In genomic region chr1:221234821-221235220, GRCh38 we compare ENCODE assay signal across 29 cellular contexts.
DNase-seq lines count a peak whose midpoint lies in the region; ATAC-seq, FAIRE-seq and TF ChIP-seq lines count a peak whose summit lies in the region.
"Had no signal": no experiment of that assay in that cellular context is flagged by ENCODE, and none has a peak within 500 bp of the region (broad histone marks: within the 10 kb centered on the region; RNA-seq: fewer than 3 reads in every experiment).

No MANE protein-coding gene starts in this region.

- TF ChIP-seq POLR2A in transverse colon (IDR thresholded peaks at IDR 0.05), result no peak

- H3K27me3 Mint-ChIP-seq in astrocyte (ENCODE audit: low read depth, unreplicated experiment), result no peaks in the 10 kb centered on the region
- no peaks in the 10 kb centered on the region for H3K27me3 Mint-ChIP-seq in activated CD4-positive, alpha-beta memory T cell treated with anti-CD3 and anti-CD28 coated beads, Interleukin-2, amount 10 ng/mL, durations not matched to agents 7 days and 5 days
- H3K27me3 Mint-ChIP-seq: B cell, memory B cell had no signal

- H3K4me2 ChIP-seq in SK-N-SH (no peak overlapping the region), astrocyte (ENCODE audit: low read length) (no peak overlapping the region)

- ATAC-seq in SK-N-SH treated with all-trans-retinoic acid at 6 μM for 48 hours (peak; percentile 70), HG02798 (IDR thresholded peaks at IDR 0.05; ENCODE audit: poor library complexity, unreplicated experiment) (no peak), GM18511 (IDR thresholded peaks at IDR 0.05; ENCODE audit: unreplicated experiment) (no peak)
- ATAC-seq: naive thymus-derived CD4-positive, alpha-beta T cell; right cardiac atrium; stimulated activated naive CD8-positive, alpha-beta T cell treated with anti-CD3 and anti-CD28 coated beads, Interleukin-15, amount 100 ng/mL, for 72 hours; WTC11 had no signal

- H3K79me2 ChIP-seq in SK-N-SH (ENCODE audit: insufficient read depth), result no peaks in the 10 kb centered on the region
- no peaks in the 10 kb centered on the region for H3K79me2 ChIP-seq in astrocyte (ENCODE audit: insufficient read depth, low read length)

- no peak overlapping the region for H3K27ac Mint-ChIP-seq in astrocyte (ENCODE audit: unreplicated experiment)
- no peak overlapping the region for H3K27ac Mint-ChIP-seq in activated CD4-positive, alpha-beta memory T cell treated with anti-CD3 and anti-CD28 coated beads, Interleukin-2, amount 10 ng/mL, durations not matched to agents 7 days and 5 days
- H3K27ac Mint-ChIP-seq: B cell; memory B cell; naive thymus-derived CD4-positive, alpha-beta T cell; stimulated activated naive CD8-positive, alpha-beta T cell treated with anti-CD3 and anti-CD28 coated beads, Interleukin-15, amount 100 ng/mL, for 72 hours; WTC11 had no signal

- H3K9me3 ChIP-seq in SK-N-SH, result no peaks in the 10 kb centered on the region
- no peaks in the 10 kb centered on the region for H3K9me3 ChIP-seq in astrocyte (ENCODE audit: insufficient read depth, low read depth, low read length)
- no peaks in the 10 kb centered on the region for H3K9me3 ChIP-seq in transverse colon
- H3K9me3 ChIP-seq: MG63, tibial artery had no signal

- H3K36me3 Mint-ChIP-seq in astrocyte (ENCODE audit: low read depth, unreplicated experiment), result no peaks in the 10 kb centered on the region
- H3K36me3 Mint-ChIP-seq in activated CD4-positive, alpha-beta memory T cell treated with anti-CD3 and anti-CD28 coated beads, Interleukin-2, amount 10 ng/mL, durations not matched to agents 7 days and 5 days (ENCODE audit: low read depth), result no peaks in the 10 kb centered on the region
- H3K36me3 Mint-ChIP-seq: naive thymus-derived CD4-positive, alpha-beta T cell; WTC11 had no signal

- H3K9me3 Mint-ChIP-seq in astrocyte (ENCODE audit: unreplicated experiment), result no peaks in the 10 kb centered on the region
- no peaks in the 10 kb centered on the region for H3K9me3 Mint-ChIP-seq in activated CD4-positive, alpha-beta memory T cell treated with anti-CD3 and anti-CD28 coated beads, Interleukin-2, amount 10 ng/mL, durations not matched to agents 7 days and 5 days
- H3K9me3 Mint-ChIP-seq: stimulated activated naive CD8-positive, alpha-beta T cell treated with anti-CD3 and anti-CD28 coated beads, Interleukin-15, amount 100 ng/mL, for 72 hours had no signal

- DNase-seq in SK-N-SH (no peak), astrocyte (ENCODE audit: low read depth) (peak; percentile 17), foreskin fibroblast (peak; percentile 6 to 33), transverse colon (no peak)
- no peak for DNase-seq in activated CD4-positive, alpha-beta memory T cell treated with anti-CD3 and anti-CD28 coated beads, Interleukin-2, amount 10 ng/mL, durations not matched to agents 7 days and 5 days
- DNase-seq: 8988T; activated CD4-positive, alpha-beta T cell treated with anti-CD3 and anti-CD28 coated beads, Interleukin-2, amount 50 U/mL, for 4 hours; activated gamma-delta T cell; activated T-cell treated with anti-CD3 and anti-CD28 coated beads for 4 hours; amniotic stem cell; central memory CD4-positive, alpha-beta T cell; DMS79 treated with DMSO at 0.1 percent for 48 hours; kidney glomerular epithelial cell; MG63; naive thymus-derived CD4-positive, alpha-beta T cell; NCI-H146; NCI-H2171; NCI-H526 treated with DMSO at 0.1 percent for 48 hours; occipital lobe; right cardiac atrium; stimulated activated naive CD8-positive, alpha-beta T cell treated with anti-CD3 and anti-CD28 coated beads, Interleukin-15, amount 100 ng/mL, for 72 hours; tibial artery had no signal

- H3K9me2 ChIP-seq in SK-N-SH, result no peaks in the 10 kb centered on the region

- no peak overlapping the region for H3K4me3 Mint-ChIP-seq in astrocyte (ENCODE audit: unreplicated experiment)
- no peak overlapping the region for H3K4me3 Mint-ChIP-seq in activated CD4-positive, alpha-beta memory T cell treated with anti-CD3 and anti-CD28 coated beads, Interleukin-2, amount 10 ng/mL, durations not matched to agents 7 days and 5 days
- H3K4me3 Mint-ChIP-seq: B cell; memory B cell; naive thymus-derived CD4-positive, alpha-beta T cell; stimulated activated naive CD8-positive, alpha-beta T cell treated with anti-CD3 and anti-CD28 coated beads, Interleukin-15, amount 100 ng/mL, for 72 hours; WTC11 had no signal

- no peak for TF ChIP-seq EP300 in SK-N-SH (IDR thresholded peaks at IDR 0.05; ENCODE audit: borderline replicate concordance in 1 of 2, low read depth in 1 of 2, low read length in 1 of 2)
- TF ChIP-seq EP300 in transverse colon (IDR thresholded peaks at IDR 0.05; ENCODE audit: low read depth), result no peak

- no peak for TF ChIP-seq RAD21 in SK-N-SH (IDR thresholded peaks at IDR 0.05; ENCODE audit: low read length)

- H4K20me1 ChIP-seq in SK-N-SH (ENCODE audit: insufficient read depth) (no peaks in the 10 kb centered on the region), astrocyte (ENCODE audit: insufficient read depth, low read length) (no peaks in the 10 kb centered on the region)

- no peak overlapping the region for H3K9ac ChIP-seq in SK-N-SH
- H3K9ac ChIP-seq in astrocyte (ENCODE audit: low read length), result no peak overlapping the region

- 57% methylated on average over 2 of the region's 2 CpGs for WGBS in SK-N-SH (ENCODE audit: low lambda C conversion rate)
- 0 to 50% methylated on average over 1 to 2 of the region's 2 CpGs for WGBS in transverse colon (ENCODE audit: low coverage in 1 of 2), 2 donors

- H2AFZ ChIP-seq in SK-N-SH (ENCODE audit: low read depth) (no peak overlapping the region), astrocyte (ENCODE audit: low read depth, low read length) (no peak overlapping the region)

- H3K27ac ChIP-seq in SK-N-SH (ENCODE audit: low read depth in 2 of 2, low read length in 1 of 2) (no peak overlapping the region), astrocyte (ENCODE audit: low read depth, low read length) (no peak overlapping the region), transverse colon (peak overlapping the region in 3 of 4 donors; percentile 6 to 38 (median 8))
- H3K27ac ChIP-seq: epithelial cell of prostate, tibial artery had no signal

- no peaks in the 10 kb centered on the region for H3F3A ChIP-seq in SK-N-SH (replicated peaks; ENCODE audit: insufficient read depth)

- TF ChIP-seq CTCF in SK-N-SH (IDR thresholded peaks at IDR 0.05), result no peak
- no peak for TF ChIP-seq CTCF in astrocyte (IDR thresholded peaks at IDR 0.05; ENCODE audit: insufficient read depth, low read depth, low read length)
- TF ChIP-seq CTCF in foreskin fibroblast (IDR thresholded peaks at IDR 0.05; ENCODE audit: low read depth, low read length), result no peak
- no peak for TF ChIP-seq CTCF in transverse colon (IDR thresholded peaks at IDR 0.05)

- no peaks in the 10 kb centered on the region for H3K4me1 ChIP-seq in SK-N-SH (ENCODE audit: control insufficient read depth in 1 of 2, insufficient read depth in 2 of 2, low read depth in 1 of 2, low read length in 1 of 2)
- H3K4me1 ChIP-seq in astrocyte (ENCODE audit: insufficient read depth, low read length), result no peaks in the 10 kb centered on the region
- peaks cover 0 to 3% (median 0%) of the 10 kb centered on the region in 4 donors for H3K4me1 ChIP-seq in transverse colon

- intact Hi-C loops in transverse colon (cut with DNase I; ENCODE audit: low total_unique reads), result loop anchor here (10.0 kb wide), 1 partner anchor 350 kb away; no protein-coding TSS in a partner anchor

- in situ Hi-C loops in transverse colon (cut with MboI; ENCODE audit: low pct_ligation_motif_present in 1 of 4, low pct_unique_long_range_greater_than_20kb in 1 of 4, low sequenced_read_pairs in 3 of 4), result no loop called here

- H3K4me3 ChIP-seq in SK-N-SH (ENCODE audit: low read depth in 2 of 2, low read length in 1 of 2), result no peak overlapping the region
- no peak overlapping the region for H3K4me3 ChIP-seq in astrocyte (ENCODE audit: insufficient read depth, low read depth, low read length)
- no peak overlapping the region for H3K4me3 ChIP-seq in foreskin fibroblast (ENCODE audit: low read depth in 1 of 2, low read length in 2 of 2)
- no peak overlapping the region for H3K4me3 ChIP-seq in transverse colon
- H3K4me3 ChIP-seq: MG63, tibial artery had no signal

- H3K36me3 ChIP-seq in SK-N-SH (replicated peaks in 1 of 2; ENCODE audit: control insufficient read depth in 1 of 2, insufficient read depth in 2 of 2, low read length in 1 of 2) (no peaks in the 10 kb centered on the region), astrocyte (ENCODE audit: insufficient read depth, low read length) (no peaks in the 10 kb centered on the region), transverse colon (no peaks in the 10 kb centered on the region)
- H3K36me3 ChIP-seq: MG63, tibial artery had no signal

- CTCF ChIA-PET in SK-N-SH (lab: Yijun Ruan, JAX), result interaction anchor here (1.3 kb wide), 1 partner anchor 29 kb away, joined by 3 read pairs; no protein-coding TSS in a partner anchor
- CTCF ChIA-PET in activated CD4-positive, alpha-beta memory T cell treated with anti-CD3 and anti-CD28 coated beads, Interleukin-2, amount 10 ng/mL, durations not matched to agents 7 days and 5 days (lab: Charles Lee), result no interaction called here

- POLR2A ChIA-PET in SK-N-SH (lab: Yijun Ruan, JAX), result no interaction called here
- POLR2A ChIA-PET in activated CD4-positive, alpha-beta memory T cell treated with anti-CD3 and anti-CD28 coated beads, Interleukin-2, amount 10 ng/mL, durations not matched to agents 7 days and 5 days (lab: Charles Lee), result no interaction called here

- FAIRE-seq in astrocyte (lab: Jason Lieb, UNC), result no peak

- H3K4me1 Mint-ChIP-seq in astrocyte (ENCODE audit: low read depth, unreplicated experiment), result peaks cover 6% of the 10 kb centered on the region
- no peaks in the 10 kb centered on the region for H3K4me1 Mint-ChIP-seq in activated CD4-positive, alpha-beta memory T cell treated with anti-CD3 and anti-CD28 coated beads, Interleukin-2, amount 10 ng/mL, durations not matched to agents 7 days and 5 days
- H3K4me1 Mint-ChIP-seq: B cell; memory B cell; naive thymus-derived CD4-positive, alpha-beta T cell; stimulated activated naive CD8-positive, alpha-beta T cell treated with anti-CD3 and anti-CD28 coated beads, Interleukin-15, amount 100 ng/mL, for 72 hours had no signal

- H3K27me3 ChIP-seq in SK-N-SH (ENCODE audit: insufficient read depth) (no peaks in the 10 kb centered on the region), astrocyte (ENCODE audit: insufficient read depth, low read length) (no peaks in the 10 kb centered on the region), transverse colon (no peaks in the 10 kb centered on the region)
- H3K27me3 ChIP-seq: MG63, tibial artery had no signal

TF ChIP-seq in SK-N-SH, 30 proteins besides CTCF, POLR2A, EP300 and RAD21 (continues in another document):
- no peak for TF ChIP-seq IRF3 (IDR thresholded peaks at IDR 0.05; ENCODE audit: low read depth, low read length)
- no peak for TF ChIP-seq FOXM1 (IDR thresholded peaks at IDR 0.05; ENCODE audit: low read depth)

Comparison
In these comparisons a context has a peak if more than half of its experiments do, and no peak if none do; other contexts are left out.
1. DNase-seq: peak in astrocyte (single experiment) and foreskin fibroblast (2 of 2); none in SK-N-SH (single experiment), transverse colon (single experiment) and activated CD4-positive, alpha-beta memory T cell treated with anti-CD3 and anti-CD28 coated beads, Interleukin-2, amount 10 ng/mL, durations not matched to agents 7 days and 5 days (single experiment).
2. H3K27ac ChIP-seq: peak in transverse colon (3 of 4); none in SK-N-SH (0 of 2) and astrocyte (single experiment).